ENCODE assay signal across 15 cellular contexts in the genomic region with DNA sequence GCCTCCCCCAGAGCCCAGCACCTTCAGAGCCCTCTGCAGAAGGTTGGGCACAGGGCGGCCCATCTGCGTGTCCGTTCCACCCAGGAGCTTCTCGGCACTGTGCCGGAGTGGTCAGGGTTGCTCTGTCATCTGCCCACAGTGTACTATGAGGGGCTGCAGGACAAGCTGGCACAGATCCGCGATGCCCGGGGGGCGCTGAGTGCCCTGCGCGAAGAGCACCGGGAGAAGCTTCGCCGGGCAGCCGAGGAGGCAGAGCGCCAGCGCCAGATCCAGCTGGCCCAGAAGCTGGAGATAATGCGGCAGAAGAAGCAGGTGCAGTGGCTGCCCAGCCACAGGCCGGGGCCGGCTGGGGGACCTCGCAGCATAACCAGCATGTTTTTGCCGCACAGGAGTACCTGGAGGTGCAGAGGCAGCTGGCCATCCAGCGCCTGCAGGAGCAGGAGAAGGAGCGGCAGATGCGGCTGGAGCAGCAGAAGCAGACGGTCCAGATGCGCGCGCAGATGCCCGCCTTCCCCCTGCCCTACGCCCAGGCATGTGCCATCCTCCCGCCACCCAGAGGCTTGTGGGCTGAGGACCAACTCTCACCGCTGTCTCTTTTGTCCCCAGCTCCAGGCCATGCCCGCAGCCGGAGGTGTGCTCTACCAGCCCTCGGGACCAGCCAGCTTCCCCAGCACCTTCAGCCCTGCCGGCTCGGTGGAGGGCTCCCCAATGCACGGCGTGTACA. TPM values are rescaled to one million over a fixed set of nuclear protein-coding genes. Genes with fewer than 3 reads are reported as not detected.
A peak's percentile ranks its signal among the peaks of the same experiment; 100 is the strongest.
DNase-seq lines count a peak whose midpoint lies in the region; ATAC-seq and TF ChIP-seq lines count a peak whose summit lies in the region.
"Had no signal": no experiment of that assay in that cellular context is flagged by ENCODE, and none has a peak within 500 bp of the region (broad histone marks: within the 10 kb centered on the region; RNA-seq: fewer than 3 reads in every experiment).

No MANE protein-coding gene starts in this region.

- POLR2A ChIA-PET in MCF 10A (lab: Yijun Ruan, JAX), result interaction anchor here (0.6 to 3.3 kb wide), 3 partner anchors 12 to 85 kb away, joined by 3 to 19 read pairs (median 5); a partner anchor contains a TSS

- ATAC-seq in gastrocnemius medialis (no peak), GM21737 (IDR thresholded peaks at IDR 0.05; ENCODE audit: unreplicated experiment) (no peak)

- no peak for TF ChIP-seq POLR2A in breast epithelium (IDR thresholded peaks at IDR 0.05)
- TF ChIP-seq POLR2A in gastrocnemius medialis (IDR thresholded peaks at IDR 0.05), result no peak

- DNase-seq in MCF 10A (ENCODE audit: unreplicated experiment) (no peak), breast epithelium (ENCODE audit: low spot score in 2 of 2) (no peak), NCI-H1694 treated with DMSO at 0.1 percent for 48 hours (lab: John Stamatoyannopoulos, UW) (peak; percentile 77), cardiac muscle cell (ENCODE audit: low read depth in 1 of 2, low spot score in 1 of 2) (no peak), gastrocnemius medialis (no peak), 8988T (no peak), Calu3 (no peak)
- DNase-seq: C1 segment of cervical spinal cord, EL, H7, NCI-H2029, NCI-H2171 treated with DMSO at 0.1 percent for 48 hours, NCI-H748 treated with DMSO at 0.1 percent for 48 hours had no signal

- H3K27me3 Mint-ChIP-seq in MCF 10A (ENCODE audit: insufficient read depth, unreplicated experiment) (no peaks in the 10 kb centered on the region), Calu3 (ENCODE audit: unreplicated experiment) (no peaks in the 10 kb centered on the region)

- TSS peak; percentile 29 for BruUV-seq in MCF 10A (replicated peaks; lab: Mats Ljungman, UMichigan)
- BruUV-seq in Calu3 (replicated peaks; lab: Mats Ljungman, UMichigan), result no TSS peak

- H3K4me3 ChIP-seq in breast epithelium (no peak overlapping the region), cardiac muscle cell (no peak overlapping the region), gastrocnemius medialis (no peak overlapping the region)
- H3K4me3 ChIP-seq: SK-N-MC had no signal

- intact Hi-C loops in MCF 10A (cut with micrococcal nuclease) (no loop called here), breast epithelium (cut with DNase I; ENCODE audit: low total_unique reads) (no loop called here), gastrocnemius medialis (cut with DNase I; ENCODE audit: low total_unique reads) (no loop called here), Calu3 (cut with micrococcal nuclease; ENCODE audit: unreplicated experiment) (no loop called here)

- H3K27ac Mint-ChIP-seq in MCF 10A (ENCODE audit: low read depth, unreplicated experiment) (no peak overlapping the region), Calu3 (ENCODE audit: unreplicated experiment) (no peak overlapping the region)

- H3K4me3 Mint-ChIP-seq in MCF 10A (ENCODE audit: unreplicated experiment) (no peak overlapping the region), Calu3 (ENCODE audit: low read depth, unreplicated experiment) (no peak overlapping the region)

- H3K4me1 ChIP-seq in breast epithelium, result peaks cover 2 to 3% of the 10 kb centered on the region in 2 donors
- H3K4me1 ChIP-seq in cardiac muscle cell (ENCODE audit: low read depth), result no peaks in the 10 kb centered on the region
- peaks cover 6 to 21% of the 10 kb centered on the region in 2 donors for H3K4me1 ChIP-seq in gastrocnemius medialis

- H3K27me3 ChIP-seq in breast epithelium (no peaks in the 10 kb centered on the region), cardiac muscle cell (no peaks in the 10 kb centered on the region), gastrocnemius medialis (no peaks in the 10 kb centered on the region)

- TF ChIP-seq CTCF in MCF 10A (IDR thresholded peaks at IDR 0.05; ENCODE audit: unreplicated experiment) (no peak), breast epithelium (IDR thresholded peaks at IDR 0.05) (no peak), cardiac muscle cell (IDR thresholded peaks at IDR 0.05; ENCODE audit: low read depth, low read length) (no peak), gastrocnemius medialis (IDR thresholded peaks at IDR 0.05 in 4 of 5, conservative IDR thresholded peaks at IDR 0.05 in 1 of 5) (no peak), Calu3 (IDR thresholded peaks at IDR 0.05; ENCODE audit: unreplicated experiment) (no peak)

- CTCF ChIA-PET in MCF 10A (lab: Yijun Ruan, JAX), result no interaction called here
- CTCF ChIA-PET in Calu3 (lab: Charles Lee), result no interaction called here

- H3K9me3 ChIP-seq in breast epithelium, result no peaks in the 10 kb centered on the region
- H3K9me3 ChIP-seq in cardiac muscle cell (ENCODE audit: low read depth), result no peaks in the 10 kb centered on the region
- H3K9me3 ChIP-seq in gastrocnemius medialis, result no peaks in the 10 kb centered on the region

- H3K9me3 Mint-ChIP-seq in MCF 10A (ENCODE audit: unreplicated experiment) (no peaks in the 10 kb centered on the region), Calu3 (ENCODE audit: low read depth, unreplicated experiment) (no peaks in the 10 kb centered on the region)

- H3K27ac ChIP-seq in breast epithelium, result no peak overlapping the region
- peak overlapping the region; percentile 66 for H3K27ac ChIP-seq in cardiac muscle cell
- H3K27ac ChIP-seq in gastrocnemius medialis, result peak overlapping the region in 3 of 4 donors; percentile 64 to 78 (median 64)
- H3K27ac ChIP-seq: SK-N-MC had no signal

- H3K36me3 Mint-ChIP-seq in MCF 10A (ENCODE audit: insufficient read depth, unreplicated experiment), result peaks cover 58% of the 10 kb centered on the region
- H3K36me3 Mint-ChIP-seq in Calu3 (ENCODE audit: insufficient read depth, unreplicated experiment), result peaks cover 89% of the 10 kb centered on the region

- in situ Hi-C loops in gastrocnemius medialis (cut with MboI; ENCODE audit: low sequenced_read_pairs in 4 of 4), result no loop called here

- H3K4me1 Mint-ChIP-seq in MCF 10A (ENCODE audit: insufficient read depth, unreplicated experiment) (peaks cover 6% of the 10 kb centered on the region), Calu3 (ENCODE audit: low read depth, unreplicated experiment) (peaks cover 9% of the 10 kb centered on the region)

- H3K36me3 ChIP-seq in breast epithelium, result peaks cover 12% of the 10 kb centered on the region
- peaks cover 31% of the 10 kb centered on the region for H3K36me3 ChIP-seq in cardiac muscle cell
- peaks cover 0 to 92% of the 10 kb centered on the region in 2 donors for H3K36me3 ChIP-seq in gastrocnemius medialis

RNA-seq across cellular contexts. Expression of a gene that starts 6.8 kb away (rescaled TPM):
- total RNA-seq in MCF 10A (2022) (82.6 and 143 TPM in 2 replicates), breast epithelium (10 to 100 TPM; 18.4 to 32.3 (median 32.1) TPM), cardiac muscle cell (45.0 and 47.5 TPM in 2 replicates), gastrocnemius medialis (100 to 1,000 TPM in 2 of 4 donors, 10 to 100 TPM in 2; 79.1 to 117 (median 94.1) TPM), Calu3 (2022) (94.7 and 101 TPM in 2 replicates)
- polyA plus RNA-seq in cardiac muscle cell, result 187 and 222 TPM in 2 replicates

RNA-seq across cellular contexts. Expression of a gene that starts 12.6 kb away (rescaled TPM):
- total RNA-seq in MCF 10A (2022) (160 and 178 TPM in 2 replicates), breast epithelium (10 to 100 TPM; 61.0 to 75.0 (median 64.6) TPM), cardiac muscle cell (86.1 and 107 TPM in 2 replicates), gastrocnemius medialis (100 to 1,000 TPM in 3 of 4 donors, 10 to 100 TPM in 1; 62.1 to 150 (median 113) TPM), Calu3 (2022) (160 and 167 TPM in 2 replicates)
- 108 and 109 TPM in 2 replicates for polyA plus RNA-seq in cardiac muscle cell

RNA-seq across cellular contexts. Expression of a gene that starts 12.8 kb away (rescaled TPM):
- total RNA-seq in MCF 10A (2022) (34.8 and 38.6 TPM in 2 replicates), breast epithelium (10 to 100 TPM; 34.9 to 44.2 (median 37.5) TPM), cardiac muscle cell (44.3 and 58.3 TPM in 2 replicates), gastrocnemius medialis (10 to 100 TPM; 12.9 to 23.6 (median 20.0) TPM), Calu3 (2022) (35.4 and 40.1 TPM in 2 replicates)
- 92.0 and 109 TPM in 2 replicates for polyA plus RNA-seq in cardiac muscle cell

RNA-seq across cellular contexts. Expression of a gene that starts 15.7 kb away (rescaled TPM):
- total RNA-seq in MCF 10A (2022), result 5.1 and 9.5 TPM in 2 replicates
- 10 to 100 TPM in 2 of 3 donors, 1 to 10 TPM in 1; 9.8 to 28.0 (median 24.4) TPM for total RNA-seq in breast epithelium
- 29.3 and 38.5 TPM in 2 replicates for total RNA-seq in cardiac muscle cell
- 34.9 and 52.2 TPM in 2 replicates for polyA plus RNA-seq in cardiac muscle cell
- 1 to 10 TPM; 3.4 to 9.3 (median 6.7) TPM for total RNA-seq in gastrocnemius medialis
- total RNA-seq in Calu3 (2022), result 66.5 and 72.3 TPM in 2 replicates

RNA-seq across cellular contexts. Expression of a gene that starts 29.8 kb away (rescaled TPM):
- total RNA-seq in MCF 10A (2022) (23.9 and 27.1 TPM in 2 replicates), breast epithelium (10 to 100 TPM in 2 of 3 donors, 1 to 10 TPM in 1; 8.6 to 14.4 (median 11.6) TPM), cardiac muscle cell (16.9 and 20.1 TPM in 2 replicates), gastrocnemius medialis (10 to 100 TPM in 2 of 4 donors, 1 to 10 TPM in 2; 6.7 to 17.1 (median 11.2) TPM), Calu3 (2022) (37.5 and 37.8 TPM in 2 replicates)
- 23.2 and 23.4 TPM in 2 replicates for polyA plus RNA-seq in cardiac muscle cell

Comparison
In these comparisons a context has a peak if more than half of its experiments do, and no peak if none do; other contexts are left out.
1. H3K27ac ChIP-seq: peak in cardiac muscle cell (single experiment) and gastrocnemius medialis (3 of 4); none in breast epithelium (0 of 2).